ENCODE assay signal across 2 cellular contexts in genomic region chr7:2162004-2162902, GRCh38.
TF ChIP-seq lines count a peak whose summit lies in the region.
"Not testable (repeated sequence)": the region's sequence is repeated elsewhere in the genome, so short reads cannot be mapped to it uniquely, and the experiment has no call there.

No MANE protein-coding gene starts in this region.

TF ChIP-seq in SK-N-SH treated with all-trans-retinoic acid at 6 μM for 48 hours, 23 proteins besides CTCF, POLR2A, EP300 and RAD21 (continued from another document):
- TF ChIP-seq TSHZ2 (CRISPR knock-in tag; IDR thresholded peaks at IDR 0.05) = peak; percentile 65; the same call in 1 of the 2 replicates

TF ChIP-seq in HepG2, 621 proteins besides CTCF, POLR2A, EP300 and RAD21 (continued from another document):
- TF ChIP-seq FOXP4 (CRISPR knock-in tag; IDR thresholded peaks at IDR 0.05) (peak; percentile 64), GATAD2A (CRISPR knock-in tag; IDR thresholded peaks at IDR 0.05) (peak; percentile 67), FOXK2 (IDR thresholded peaks at IDR 0.05) (peak; percentile 55; the same call in 1 of the 2 replicates), SAP130 (CRISPR knock-in tag; IDR thresholded peaks at IDR 0.05; ENCODE audit: low read depth) (0 out of 2 replicates have a peak, but pooled peaks have one; percentile 35), SOX6 (CRISPR knock-in tag; IDR thresholded peaks at IDR 0.05) (peak; percentile 70), MYC (CRISPR knock-in tag; IDR thresholded peaks at IDR 0.05; ENCODE audit: borderline replicate concordance) (peak; percentile 35; the same call in 1 of the 2 replicates), MNT (IDR thresholded peaks at IDR 0.05) (peak; percentile 61), FOXA3 (CRISPR knock-in tag; IDR thresholded peaks at IDR 0.05) (peak; percentile 38; the same call in 1 of the 2 replicates), SP5 (CRISPR knock-in tag; IDR thresholded peaks at IDR 0.05; ENCODE audit: borderline replicate concordance, low read depth) (peak; percentile 78), THAP11 (CRISPR knock-in tag; IDR thresholded peaks at IDR 0.05) (0 out of 2 replicates have a peak, but pooled peaks have one; percentile 29), HNF4A (CRISPR knock-in tag; IDR thresholded peaks at IDR 0.05) (peak; percentile 52), TFE3 (CRISPR knock-in tag; IDR thresholded peaks at IDR 0.05) (peak; percentile 39; the same call in 1 of the 2 replicates), SOX13 (CRISPR knock-in tag; conservative IDR thresholded peaks at IDR 0.05 in 1 of 2, IDR thresholded peaks at IDR 0.05 in 1 of 2) (peak in 1 of 2 experiments; percentile 83; a peak in 2 of 4 replicates), MXD4 (CRISPR knock-in tag; IDR thresholded peaks at IDR 0.05) (0 out of 2 replicates have a peak, but pooled peaks have one; percentile 28), NCOA2 (CRISPR knock-in tag; IDR thresholded peaks at IDR 0.05) (peak; percentile 58; the same call in 1 of the 2 replicates), ETV5 (CRISPR knock-in tag; IDR thresholded peaks at IDR 0.05; ENCODE audit: borderline replicate concordance) (peak; percentile 50; the same call in 1 of the 2 replicates), ZNF362 (CRISPR knock-in tag; IDR thresholded peaks at IDR 0.05; ENCODE audit: borderline replicate concordance) (peak; percentile 26; the same call in 1 of the 2 replicates), NR2F1 (CRISPR knock-in tag; IDR thresholded peaks at IDR 0.05) (peak in 1 of 2 experiments; percentile 63; a peak in 1 of 4 replicates), HDAC2 (CRISPR knock-in tag; IDR thresholded peaks at IDR 0.05) (0 out of 2 replicates have a peak, but pooled peaks have one; percentile 24), ZGPAT (CRISPR knock-in tag; IDR thresholded peaks at IDR 0.05) (peak; percentile 67; the same call in 1 of the 2 replicates), RXRB (CRISPR knock-in tag; IDR thresholded peaks at IDR 0.05; ENCODE audit: borderline replicate concordance) (peak; percentile 48), ZBTB40 (IDR thresholded peaks at IDR 0.05) (peak; percentile 86), ARID5B (CRISPR knock-in tag; IDR thresholded peaks at IDR 0.05) (peak; percentile 74), MED1 (CRISPR knock-in tag; IDR thresholded peaks at IDR 0.05) (peak; percentile 52; the same call in 1 of the 2 replicates), RARA (CRISPR knock-in tag; IDR thresholded peaks at IDR 0.05) (peak; percentile 79), NR2F6 (CRISPR knock-in tag; IDR thresholded peaks at IDR 0.05) (0 out of 2 replicates have a peak, but pooled peaks have one; percentile 9)
- not testable (repeated sequence) for TF ChIP-seq SOX6 (IDR thresholded peaks at IDR 0.05); SOX13 (IDR thresholded peaks at IDR 0.05); ZBTB40 (CRISPR knock-in tag; IDR thresholded peaks at IDR 0.05); NR2F6 (IDR thresholded peaks at IDR 0.05)
